In genomic region chr3:175301741-175302140, GRCh38 we compare ENCODE assay signal across 5 cellular contexts.
"Had no signal": no experiment of that assay in that cellular context is flagged by ENCODE, and none has a peak within 500 bp of the region (broad histone marks: within the 10 kb centered on the region; RNA-seq: fewer than 3 reads in every experiment).

No MANE protein-coding gene starts in this region.

- FAIRE-seq: HepG2 had no signal

- DNase-seq: GM23248, GOT3, H7, HFFc6 had no signal
